8 cellular contexts compared by ENCODE assay signal in genomic region chr10:100009793-100010676, GRCh38. TPM values are rescaled to one million over a fixed set of nuclear protein-coding genes. Genes with fewer than 3 reads are reported as not detected.
A peak's percentile ranks its signal among the peaks of the same experiment; 100 is the strongest.
DNase-seq lines count a peak whose midpoint lies in the region; ATAC-seq and TF ChIP-seq lines count a peak whose summit lies in the region.

TSS of gene DNMBP (minus strand) at chr10:100009947. CDS start at chr10:99972124, 37,823 bp downstream.

- no peaks in the 10 kb centered on the region for H3K9me3 ChIP-seq in mononuclear cell (ENCODE audit: low read depth, low read length)

- no peak for TF ChIP-seq CTCF in epithelial cell of esophagus (IDR thresholded peaks at IDR 0.05; ENCODE audit: insufficient read depth, low read depth, low read length, missing control alignments)

- peak; percentile 93 for DNase-seq in CD1c-positive myeloid dendritic cell (ENCODE audit: extremely low spot score)
- peak; percentile 66 for DNase-seq in NOMO-1 treated with dmso at 0.1 percent for 144 hours (lab: John Stamatoyannopoulos, UW; ENCODE audit: unreplicated experiment)
- peak; percentile 72 for DNase-seq in activated T-cell treated with anti-CD3 and anti-CD28 coated beads for 1 hour (ENCODE audit: low read depth)
- DNase-seq in epithelial cell of esophagus (ENCODE audit: low read depth): peak; percentile 86
- DNase-seq in stimulated activated CD8-positive, alpha-beta memory T cell treated with anti-CD3 and anti-CD28 coated beads, Interleukin-2, amount 100 ng/mL, for 48 hours (ENCODE audit: low read depth in 2 of 2): peak; percentile 77 to 87

- H3K4me3 ChIP-seq in epithelial cell of esophagus (ENCODE audit: low read length): peak within 1 kb of the TSS; percentile 92
- H3K4me3 ChIP-seq in mononuclear cell (ENCODE audit: low read length): peak within 1 kb of the TSS; percentile 84

- H3K4me1 ChIP-seq in mononuclear cell (ENCODE audit: insufficient read depth, low read length): peaks cover 35% of the 10 kb centered on the region

- peak; percentile 32 for TF ChIP-seq POLR2A in GM19193 (IDR thresholded peaks at IDR 0.05; ENCODE audit: extremely low read depth, insufficient read depth, insufficient read length)

- no peaks in the 10 kb centered on the region for H3K27me3 ChIP-seq in mononuclear cell (ENCODE audit: insufficient read depth, low read length)

- peak; percentile 36 for ATAC-seq in HG03378 (IDR thresholded peaks at IDR 0.05; ENCODE audit: unreplicated experiment)

RNA-seq across cellular contexts. Expression of gene DNMBP, which starts in this region (rescaled TPM):
- 14.1 TPM for total RNA-seq in mononuclear cell

Comparison
In these comparisons a context has a peak if more than half of its experiments do, and no peak if none do; other contexts are left out.
1. Peak in every context shown above with its lines: DNase-seq, ATAC-seq and H3K4me3 ChIP-seq.